In genomic region chr2:37786854-37787253, GRCh38 we compare ENCODE assay signal across 1 cellular context.
A peak's percentile ranks its signal among the peaks of the same experiment; 100 is the strongest.
TF ChIP-seq lines count a peak whose summit lies in the region.

No MANE protein-coding gene starts in this region.

TF ChIP-seq in HepG2, 621 proteins besides CTCF, POLR2A, EP300 and RAD21 (continued from another document):
- TF ChIP-seq, protein P1, sequence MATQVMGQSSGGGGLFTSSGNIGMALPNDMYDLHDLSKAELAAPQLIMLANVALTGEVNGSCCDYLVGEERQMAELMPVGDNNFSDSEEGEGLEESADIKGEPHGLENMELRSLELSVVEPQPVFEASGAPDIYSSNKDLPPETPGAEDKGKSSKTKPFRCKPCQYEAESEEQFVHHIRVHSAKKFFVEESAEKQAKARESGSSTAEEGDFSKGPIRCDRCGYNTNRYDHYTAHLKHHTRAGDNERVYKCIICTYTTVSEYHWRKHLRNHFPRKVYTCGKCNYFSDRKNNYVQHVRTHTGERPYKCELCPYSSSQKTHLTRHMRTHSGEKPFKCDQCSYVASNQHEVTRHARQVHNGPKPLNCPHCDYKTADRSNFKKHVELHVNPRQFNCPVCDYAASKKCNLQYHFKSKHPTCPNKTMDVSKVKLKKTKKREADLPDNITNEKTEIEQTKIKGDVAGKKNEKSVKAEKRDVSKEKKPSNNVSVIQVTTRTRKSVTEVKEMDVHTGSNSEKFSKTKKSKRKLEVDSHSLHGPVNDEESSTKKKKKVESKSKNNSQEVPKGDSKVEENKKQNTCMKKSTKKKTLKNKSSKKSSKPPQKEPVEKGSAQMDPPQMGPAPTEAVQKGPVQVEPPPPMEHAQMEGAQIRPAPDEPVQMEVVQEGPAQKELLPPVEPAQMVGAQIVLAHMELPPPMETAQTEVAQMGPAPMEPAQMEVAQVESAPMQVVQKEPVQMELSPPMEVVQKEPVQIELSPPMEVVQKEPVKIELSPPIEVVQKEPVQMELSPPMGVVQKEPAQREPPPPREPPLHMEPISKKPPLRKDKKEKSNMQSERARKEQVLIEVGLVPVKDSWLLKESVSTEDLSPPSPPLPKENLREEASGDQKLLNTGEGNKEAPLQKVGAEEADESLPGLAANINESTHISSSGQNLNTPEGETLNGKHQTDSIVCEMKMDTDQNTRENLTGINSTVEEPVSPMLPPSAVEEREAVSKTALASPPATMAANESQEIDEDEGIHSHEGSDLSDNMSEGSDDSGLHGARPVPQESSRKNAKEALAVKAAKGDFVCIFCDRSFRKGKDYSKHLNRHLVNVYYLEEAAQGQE (IDR thresholded peaks at IDR 0.05; ENCODE audit: borderline replicate concordance in 1 of 2, low read depth in 1 of 2, low read length in 2 of 2): no peak
- no peak for TF ChIP-seq GFI1 (CRISPR knock-in tag; IDR thresholded peaks at IDR 0.05; ENCODE audit: borderline replicate concordance)
- no peak for TF ChIP-seq SMYD3 (CRISPR knock-in tag; IDR thresholded peaks at IDR 0.05)
- TF ChIP-seq SOX13 (IDR thresholded peaks at IDR 0.05): no peak
- peak in 1 of 2 experiments; percentile 29; a peak in 1 of 4 replicates for TF ChIP-seq SOX13 (CRISPR knock-in tag; conservative IDR thresholded peaks at IDR 0.05 in 1 of 2, IDR thresholded peaks at IDR 0.05 in 1 of 2)
- TF ChIP-seq ZNF101 (CRISPR knock-in tag; IDR thresholded peaks at IDR 0.05; ENCODE audit: borderline replicate concordance, low read depth): no peak
- TF ChIP-seq, protein P2, sequence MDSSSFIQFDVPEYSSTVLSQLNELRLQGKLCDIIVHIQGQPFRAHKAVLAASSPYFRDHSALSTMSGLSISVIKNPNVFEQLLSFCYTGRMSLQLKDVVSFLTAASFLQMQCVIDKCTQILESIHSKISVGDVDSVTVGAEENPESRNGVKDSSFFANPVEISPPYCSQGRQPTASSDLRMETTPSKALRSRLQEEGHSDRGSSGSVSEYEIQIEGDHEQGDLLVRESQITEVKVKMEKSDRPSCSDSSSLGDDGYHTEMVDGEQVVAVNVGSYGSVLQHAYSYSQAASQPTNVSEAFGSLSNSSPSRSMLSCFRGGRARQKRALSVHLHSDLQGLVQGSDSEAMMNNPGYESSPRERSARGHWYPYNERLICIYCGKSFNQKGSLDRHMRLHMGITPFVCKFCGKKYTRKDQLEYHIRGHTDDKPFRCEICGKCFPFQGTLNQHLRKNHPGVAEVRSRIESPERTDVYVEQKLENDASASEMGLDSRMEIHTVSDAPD (CRISPR knock-in tag; IDR thresholded peaks at IDR 0.05): no peak
- TF ChIP-seq HOXA9 (CRISPR knock-in tag; IDR thresholded peaks at IDR 0.05; ENCODE audit: borderline replicate concordance): no peak
- no peak for TF ChIP-seq ZNF546 (CRISPR knock-in tag; conservative IDR thresholded peaks at IDR 0.05)
- TF ChIP-seq ZNF512B (CRISPR knock-in tag; IDR thresholded peaks at IDR 0.05; ENCODE audit: borderline replicate concordance): no peak
- no peak for TF ChIP-seq CEBPB (IDR thresholded peaks at IDR 0.05; ENCODE audit: borderline replicate concordance, low read depth, low read length)
